24 cellular contexts compared by ENCODE assay signal in the genomic region with DNA sequence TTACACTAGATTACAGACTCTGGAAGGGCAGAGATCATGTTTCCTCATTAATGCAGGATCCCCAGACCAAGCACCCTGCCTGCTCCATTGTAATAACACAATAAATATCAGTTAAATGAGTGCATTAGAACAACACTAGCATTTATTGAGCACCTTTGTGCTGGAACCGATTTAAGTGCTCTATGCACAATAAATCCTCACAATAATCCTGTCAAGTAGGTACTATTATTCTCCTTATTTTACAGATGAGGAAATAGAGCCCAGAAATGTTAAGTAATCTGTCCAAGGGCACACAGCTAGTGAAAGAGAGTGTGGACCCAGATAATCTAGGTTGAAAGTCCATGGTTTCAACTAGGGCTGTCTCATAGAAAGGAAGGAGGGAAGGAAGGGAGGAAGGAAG.
DNase-seq lines count a peak whose midpoint lies in the region; ATAC-seq and TF ChIP-seq lines count a peak whose summit lies in the region.
"Had no signal": no experiment of that assay in that cellular context is flagged by ENCODE, and none has a peak within 500 bp of the region (broad histone marks: within the 10 kb centered on the region; RNA-seq: fewer than 3 reads in every experiment).

No MANE protein-coding gene starts in this region.

- H3K4me1 Mint-ChIP-seq in activated naive CD8-positive, alpha-beta T cell treated with anti-CD3 and anti-CD28 coated beads, Interleukin-2, amount 50 U/mL, for 24 hours = no peaks in the 10 kb centered on the region
- H3K4me1 Mint-ChIP-seq: activated T-helper 17 cell treated with anti-CD3 and anti-CD28 coated beads, Interleukin-2, amount 50 U/mL, for 72 hours had no signal

- H4K91ac ChIP-seq in mesenchymal stem cell (ENCODE audit: low read length) = no peak overlapping the region

- H3K27ac ChIP-seq in HEK293 (ENCODE audit: extremely low read depth, low read depth, low read length) = no peak overlapping the region
- no peak overlapping the region for H3K27ac ChIP-seq in mesenchymal stem cell (ENCODE audit: low read length, poor library complexity, severe bottlenecking)
- H3K27ac ChIP-seq: C4-2B, neutrophil, sigmoid colon, testis had no signal

- no peak overlapping the region for H3K4ac ChIP-seq in mesenchymal stem cell (ENCODE audit: low read depth in 1 of 2, low read length in 2 of 2)

- peak; percentile 41 for DNase-seq in NCI-H2227 treated with DMSO at 0.1 percent for 48 hours (lab: John Stamatoyannopoulos, UW)
- DNase-seq in NCI-H2227 (lab: John Stamatoyannopoulos, UW; ENCODE audit: unreplicated experiment) = no peak
- peak; percentile 25 for DNase-seq in NCI-H748 (lab: John Stamatoyannopoulos, UW; ENCODE audit: unreplicated experiment)
- DNase-seq in mesenchymal stem cell = no peak
- no peak for DNase-seq in NCI-H226
- no peak for DNase-seq in activated naive CD8-positive, alpha-beta T cell treated with anti-CD3 and anti-CD28 coated beads, Interleukin-2, amount 50 U/mL, for 24 hours
- no peak for DNase-seq in stimulated activated CD4-positive, alpha-beta T cell treated with anti-CD3 and anti-CD28 coated beads, Interleukin-1b, Interleukin-23, amount 100 ng/mL, for 48 hours
- DNase-seq: activated CD4-positive, alpha-beta memory T cell treated with anti-CD3 and anti-CD28 coated beads for 36 hours; activated CD8-positive, alpha-beta memory T cell treated with anti-CD3 and anti-CD28 coated beads, Interleukin-2, amount 50 U/mL, for 48 hours; activated naive CD4-positive, alpha-beta T cell treated with anti-CD3 and anti-CD28 coated beads, Interleukin-2, amount 50 U/mL, for 16 hours; amygdala; IMR-90; NCI-H1417 treated with DMSO at 0.1 percent for 48 hours; sigmoid colon; stimulated activated CD4-positive, alpha-beta T cell treated with anti-CD3 and anti-CD28 coated beads, Interleukin-15, amount 100 ng/mL, for 24 hours; stimulated activated naive CD4-positive, alpha-beta T cell treated with Interleukin-2 at 50 U/mL for 16 hours; T-helper 1 cell; testis had no signal

- H2BK12ac ChIP-seq in mesenchymal stem cell (ENCODE audit: low read length in 2 of 2) = no peak overlapping the region

- H3K27ac Mint-ChIP-seq in activated naive CD8-positive, alpha-beta T cell treated with anti-CD3 and anti-CD28 coated beads, Interleukin-2, amount 50 U/mL, for 24 hours = no peak overlapping the region
- H3K27ac Mint-ChIP-seq: activated CD4-positive, alpha-beta memory T cell treated with anti-CD3 and anti-CD28 coated beads for 36 hours; activated T-helper 17 cell treated with anti-CD3 and anti-CD28 coated beads, Interleukin-2, amount 50 U/mL, for 72 hours; progenitor cell of endocrine pancreas had no signal

- H3K9me3 Mint-ChIP-seq in activated naive CD8-positive, alpha-beta T cell treated with anti-CD3 and anti-CD28 coated beads, Interleukin-2, amount 50 U/mL, for 24 hours = no peaks in the 10 kb centered on the region
- H3K9me3 Mint-ChIP-seq: activated CD4-positive, alpha-beta memory T cell treated with anti-CD3 and anti-CD28 coated beads for 36 hours; activated T-helper 17 cell treated with anti-CD3 and anti-CD28 coated beads, Interleukin-2, amount 50 U/mL, for 72 hours had no signal

- TF ChIP-seq CTCF in HEK293 (tag by site-specific recombination; IDR thresholded peaks at IDR 0.05) = no peak

- no peak overlapping the region for H4K8ac ChIP-seq in mesenchymal stem cell (ENCODE audit: low read length)

- no peak overlapping the region for H2AK5ac ChIP-seq in mesenchymal stem cell (ENCODE audit: low read length, severe bottlenecking)

- no peak overlapping the region for H3K14ac ChIP-seq in mesenchymal stem cell (ENCODE audit: low read length in 2 of 2)

- H3K18ac ChIP-seq in mesenchymal stem cell (ENCODE audit: low read depth in 1 of 2, low read length in 2 of 2) = no peak overlapping the region

- H3K79me1 ChIP-seq in mesenchymal stem cell (replicated peaks; ENCODE audit: low read length, poor library complexity, severe bottlenecking) = no peaks in the 10 kb centered on the region

- no peak overlapping the region for H2AFZ ChIP-seq in mesenchymal stem cell (ENCODE audit: low read depth, low read length)

- H3K23ac ChIP-seq in mesenchymal stem cell (ENCODE audit: low read length in 2 of 2) = no peak overlapping the region

- H3K36me3 ChIP-seq in HEK293 (ENCODE audit: control insufficient read depth in 2 of 2, insufficient read depth in 1 of 2, low read length in 2 of 2) (no peaks in the 10 kb centered on the region), mesenchymal stem cell (ENCODE audit: control insufficient read depth in 1 of 2, insufficient read depth in 2 of 2, low read depth in 1 of 2, low read length in 2 of 2) (no peaks in the 10 kb centered on the region)
- H3K36me3 ChIP-seq: neutrophil, sigmoid colon had no signal

- CTCF ChIA-PET in HEK293 (lab: Yijun Ruan, JAX) = interaction anchor here (0.7 kb wide), 1 partner anchor 16 kb away, joined by 3 read pairs; no protein-coding TSS in a partner anchor

- no peak overlapping the region for H3K4me3 ChIP-seq in HEK293 (ENCODE audit: low read depth, low read length)
- peak overlapping the region in 1 of 2 experiments; percentile 2 for H3K4me3 ChIP-seq in mesenchymal stem cell (ENCODE audit: insufficient read depth in 1 of 2, low read depth in 1 of 2, low read length in 2 of 2)
- H3K4me3 ChIP-seq: sigmoid colon, testis had no signal

- no peak overlapping the region for H2BK5ac ChIP-seq in mesenchymal stem cell (ENCODE audit: low read depth, low read length, poor library complexity, severe bottlenecking)

- 83% methylated on average over 1 of the region's 1 CpG for WGBS in mesenchymal stem cell

- peaks cover 6% of the 10 kb centered on the region for H3K27me3 Mint-ChIP-seq in activated naive CD8-positive, alpha-beta T cell treated with anti-CD3 and anti-CD28 coated beads, Interleukin-2, amount 50 U/mL, for 24 hours

- H3K9ac ChIP-seq in mesenchymal stem cell (ENCODE audit: low read length) = peak overlapping the region; percentile 58

- H3K4me3 Mint-ChIP-seq in activated naive CD8-positive, alpha-beta T cell treated with anti-CD3 and anti-CD28 coated beads, Interleukin-2, amount 50 U/mL, for 24 hours = no peak overlapping the region
- H3K4me3 Mint-ChIP-seq: activated CD4-positive, alpha-beta memory T cell treated with anti-CD3 and anti-CD28 coated beads for 36 hours; activated T-helper 17 cell treated with anti-CD3 and anti-CD28 coated beads, Interleukin-2, amount 50 U/mL, for 72 hours had no signal

- H3K36me3 Mint-ChIP-seq in activated naive CD8-positive, alpha-beta T cell treated with anti-CD3 and anti-CD28 coated beads, Interleukin-2, amount 50 U/mL, for 24 hours (ENCODE audit: low read depth) = no peaks in the 10 kb centered on the region
- H3K36me3 Mint-ChIP-seq: activated CD4-positive, alpha-beta memory T cell treated with anti-CD3 and anti-CD28 coated beads for 36 hours had no signal

- no peak overlapping the region for H2BK15ac ChIP-seq in mesenchymal stem cell (ENCODE audit: low read depth, poor library complexity, severe bottlenecking)

- H3K9me3 ChIP-seq in HEK293 (ENCODE audit: control insufficient read depth, insufficient read depth, low read depth, low read length) = no peaks in the 10 kb centered on the region
- peaks cover 2% of the 10 kb centered on the region for H3K9me3 ChIP-seq in mesenchymal stem cell (ENCODE audit: control insufficient read depth, low read length)
- H3K9me3 ChIP-seq: neutrophil, sigmoid colon, testis had no signal

- no peak for ATAC-seq in activated naive CD8-positive, alpha-beta T cell treated with anti-CD3 and anti-CD28 coated beads, Interleukin-2, amount 50 U/mL, for 24 hours
- ATAC-seq: activated CD4-positive, CD25-positive, alpha-beta regulatory T cell treated with anti-CD3 and anti-CD28 coated beads, Interleukin-2, amount 50 U/mL, for 24 hours; activated T-helper 17 cell treated with anti-CD3 and anti-CD28 coated beads, Interleukin-2, amount 50 U/mL, for 72 hours had no signal

- POLR2A ChIA-PET in HEK293 (lab: Yijun Ruan, JAX) = no interaction called here

- peaks cover 9% of the 10 kb centered on the region for H3K4me1 ChIP-seq in HEK293 (ENCODE audit: control insufficient read depth, insufficient read depth, low read length)
- H3K4me1 ChIP-seq in mesenchymal stem cell (ENCODE audit: control insufficient read depth, insufficient read depth, low read depth, low read length) = peaks cover 5% of the 10 kb centered on the region
- H3K4me1 ChIP-seq: sigmoid colon, testis had no signal

- H3K4me2 ChIP-seq in mesenchymal stem cell (ENCODE audit: low read length, poor library complexity, severe bottlenecking) = no peak overlapping the region

- peaks cover 0 to 32% of the 10 kb centered on the region in 2 experiments for H3K27me3 ChIP-seq in mesenchymal stem cell (ENCODE audit: control insufficient read depth in 1 of 2, insufficient read depth in 1 of 2, low read length in 2 of 2)
- H3K27me3 ChIP-seq: neutrophil, sigmoid colon, testis had no signal

- H2BK120ac ChIP-seq in mesenchymal stem cell (ENCODE audit: low read depth, low read length) = no peak overlapping the region

TF ChIP-seq in HEK293, 187 proteins besides CTCF, POLR2A, EP300 and RAD21 (continues in another document):
- TF ChIP-seq ZNF366 (tag by site-specific recombination; conservative IDR thresholded peaks at IDR 0.05) (peak; percentile 64; the same call in 1 of the 2 replicates), ZNF664 (tag by site-specific recombination; IDR thresholded peaks at IDR 0.05) (peak; percentile 87), ZBTB48 (tag by site-specific recombination; IDR thresholded peaks at IDR 0.05) (no peak), ZNF768 (tag by site-specific recombination; IDR thresholded peaks at IDR 0.05) (peak; percentile 83)
- TF ChIP-seq, protein P1, sequence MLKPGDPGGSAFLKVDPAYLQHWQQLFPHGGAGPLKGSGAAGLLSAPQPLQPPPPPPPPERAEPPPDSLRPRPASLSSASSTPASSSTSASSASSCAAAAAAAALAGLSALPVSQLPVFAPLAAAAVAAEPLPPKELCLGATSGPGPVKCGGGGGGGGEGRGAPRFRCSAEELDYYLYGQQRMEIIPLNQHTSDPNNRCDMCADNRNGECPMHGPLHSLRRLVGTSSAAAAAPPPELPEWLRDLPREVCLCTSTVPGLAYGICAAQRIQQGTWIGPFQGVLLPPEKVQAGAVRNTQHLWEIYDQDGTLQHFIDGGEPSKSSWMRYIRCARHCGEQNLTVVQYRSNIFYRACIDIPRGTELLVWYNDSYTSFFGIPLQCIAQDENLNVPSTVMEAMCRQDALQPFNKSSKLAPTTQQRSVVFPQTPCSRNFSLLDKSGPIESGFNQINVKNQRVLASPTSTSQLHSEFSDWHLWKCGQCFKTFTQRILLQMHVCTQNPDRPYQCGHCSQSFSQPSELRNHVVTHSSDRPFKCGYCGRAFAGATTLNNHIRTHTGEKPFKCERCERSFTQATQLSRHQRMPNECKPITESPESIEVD (tag by site-specific recombination; IDR thresholded peaks at IDR 0.05) = peak; percentile 67

Comparison
In these comparisons a context has a peak if more than half of its experiments do, and no peak if none do; other contexts are left out.
1. DNase-seq: peak in NCI-H2227 treated with DMSO at 0.1 percent for 48 hours (single experiment) and NCI-H748 (single experiment); none in NCI-H2227 (single experiment), mesenchymal stem cell (single experiment), NCI-H226 (single experiment), activated naive CD8-positive, alpha-beta T cell treated with anti-CD3 and anti-CD28 coated beads, Interleukin-2, amount 50 U/mL, for 24 hours (single experiment) and stimulated activated CD4-positive, alpha-beta T cell treated with anti-CD3 and anti-CD28 coated beads, Interleukin-1b, Interleukin-23, amount 100 ng/mL, for 48 hours (single experiment).